8 cellular contexts compared by ENCODE assay signal in the genomic region with DNA sequence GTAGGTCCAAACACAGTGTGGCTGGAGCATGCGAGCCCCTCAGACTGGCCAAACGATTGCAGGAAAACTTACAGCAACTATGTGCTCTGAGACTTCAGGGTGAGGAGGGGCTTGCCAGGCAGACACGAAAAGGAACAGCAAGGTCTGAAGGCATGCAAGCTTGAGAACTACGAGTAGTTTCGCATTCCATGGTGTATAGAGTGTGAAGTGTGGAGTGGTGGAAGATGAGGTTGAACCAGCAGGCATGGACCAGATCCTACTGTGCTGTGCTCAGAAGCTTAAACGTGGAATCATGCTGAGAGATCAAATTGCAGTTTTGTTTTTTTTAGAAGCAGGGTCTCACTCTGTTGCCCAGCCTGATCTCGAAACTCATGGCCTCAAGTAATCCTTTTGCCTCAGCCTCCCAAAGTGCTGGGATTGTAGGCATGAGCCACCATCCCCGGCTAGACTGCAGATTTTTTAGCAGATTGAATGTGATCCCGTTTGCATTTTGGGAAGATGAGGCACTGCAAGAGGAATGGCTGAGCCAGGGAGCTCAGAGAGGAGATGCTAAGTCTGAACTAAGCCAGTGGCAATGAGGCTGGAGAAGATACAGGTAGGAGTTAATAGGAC.
"Had no signal": no experiment of that assay in that cellular context is flagged by ENCODE, and none has a peak within 500 bp of the region (broad histone marks: within the 10 kb centered on the region; RNA-seq: fewer than 3 reads in every experiment).

No MANE protein-coding gene starts in this region.

- H3K9me3 Mint-ChIP-seq: activated naive CD8-positive, alpha-beta T cell treated with anti-CD3 and anti-CD28 coated beads, Interleukin-2, amount 10 ng/mL, durations not matched to agents 7 days and 5 days; naive thymus-derived CD8-positive, alpha-beta T cell; stimulated activated memory B cell treated with anti-CD40 and anti-IgM and Interleukin-4, amounts not matched to agents 10 μg/mL and 1 μg/mL and 100 μg/mL, for 72 hours had no signal

- H3K27me3 ChIP-seq: uterus had no signal

- H3K4me3 ChIP-seq: heart left ventricle, uterus had no signal

- H3K27ac ChIP-seq: epithelial cell of prostate, heart left ventricle, parathyroid adenoma, uterus had no signal

- H3K9me3 ChIP-seq: heart left ventricle, uterus had no signal

- H3K4me3 Mint-ChIP-seq: activated naive CD8-positive, alpha-beta T cell treated with anti-CD3 and anti-CD28 coated beads, Interleukin-2, amount 10 ng/mL, durations not matched to agents 7 days and 5 days; naive thymus-derived CD8-positive, alpha-beta T cell; stimulated activated memory B cell treated with anti-CD40 and anti-IgM and Interleukin-4, amounts not matched to agents 10 μg/mL and 1 μg/mL and 100 μg/mL, for 72 hours had no signal

- H3K4me1 ChIP-seq: parathyroid adenoma had no signal

- H3K36me3 ChIP-seq: uterus had no signal

- H3K27me3 Mint-ChIP-seq: naive thymus-derived CD8-positive, alpha-beta T cell; stimulated activated memory B cell treated with anti-CD40 and anti-IgM and Interleukin-4, amounts not matched to agents 10 μg/mL and 1 μg/mL and 100 μg/mL, for 72 hours had no signal

- H3K27ac Mint-ChIP-seq: activated naive CD8-positive, alpha-beta T cell treated with anti-CD3 and anti-CD28 coated beads, Interleukin-2, amount 10 ng/mL, durations not matched to agents 7 days and 5 days; stimulated activated memory B cell treated with anti-CD40 and anti-IgM and Interleukin-4, amounts not matched to agents 10 μg/mL and 1 μg/mL and 100 μg/mL, for 72 hours had no signal

- DNase-seq: activated CD4-positive, alpha-beta T cell treated with anti-CD3 and anti-CD28 coated beads, Interleukin-2, amount 50 U/mL, for 4 hours; activated naive CD8-positive, alpha-beta T cell treated with anti-CD3 and anti-CD28 coated beads, Interleukin-2, amount 10 ng/mL, durations not matched to agents 7 days and 5 days had no signal
